Comparison of ENCODE assay signal across 1 cellular context in genomic region chr4:151744614-151745013, GRCh38.
A peak's percentile ranks its signal among the peaks of the same experiment; 100 is the strongest.
TF ChIP-seq lines count a peak whose summit lies in the region.

No MANE protein-coding gene starts in this region.

TF ChIP-seq in GM12878, 131 proteins besides CTCF, POLR2A, EP300 and RAD21 (continued from another document):
- 0 out of 2 replicates have a peak, but pooled peaks have one; percentile 26 for TF ChIP-seq PAX5 (IDR thresholded peaks at IDR 0.05; ENCODE audit: borderline replicate concordance, low read depth, low read length)
